In the genomic region with DNA sequence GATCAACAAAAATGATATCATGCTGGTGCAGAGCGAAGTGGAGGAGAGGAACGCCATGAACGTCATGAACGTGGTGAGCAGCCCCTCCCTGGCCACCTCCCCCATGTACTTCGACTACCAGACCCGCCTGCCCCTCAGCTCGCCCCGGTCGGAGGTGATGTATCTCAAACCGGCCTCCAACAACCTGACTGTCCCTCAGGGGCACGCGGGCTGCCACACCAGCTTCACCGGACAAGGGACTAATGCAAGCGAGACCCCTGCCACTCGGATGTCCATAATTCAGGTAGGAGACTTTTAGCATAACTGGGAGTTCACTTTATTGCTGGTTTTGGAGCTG, we compare ENCODE assay signal across 1 cellular context.
TF ChIP-seq lines count a peak whose summit lies in the region.

No MANE protein-coding gene starts in this region.

TF ChIP-seq in GM23338, 12 proteins besides CTCF, POLR2A, EP300 and RAD21 (continued from another document):
- TF ChIP-seq, protein P1, sequence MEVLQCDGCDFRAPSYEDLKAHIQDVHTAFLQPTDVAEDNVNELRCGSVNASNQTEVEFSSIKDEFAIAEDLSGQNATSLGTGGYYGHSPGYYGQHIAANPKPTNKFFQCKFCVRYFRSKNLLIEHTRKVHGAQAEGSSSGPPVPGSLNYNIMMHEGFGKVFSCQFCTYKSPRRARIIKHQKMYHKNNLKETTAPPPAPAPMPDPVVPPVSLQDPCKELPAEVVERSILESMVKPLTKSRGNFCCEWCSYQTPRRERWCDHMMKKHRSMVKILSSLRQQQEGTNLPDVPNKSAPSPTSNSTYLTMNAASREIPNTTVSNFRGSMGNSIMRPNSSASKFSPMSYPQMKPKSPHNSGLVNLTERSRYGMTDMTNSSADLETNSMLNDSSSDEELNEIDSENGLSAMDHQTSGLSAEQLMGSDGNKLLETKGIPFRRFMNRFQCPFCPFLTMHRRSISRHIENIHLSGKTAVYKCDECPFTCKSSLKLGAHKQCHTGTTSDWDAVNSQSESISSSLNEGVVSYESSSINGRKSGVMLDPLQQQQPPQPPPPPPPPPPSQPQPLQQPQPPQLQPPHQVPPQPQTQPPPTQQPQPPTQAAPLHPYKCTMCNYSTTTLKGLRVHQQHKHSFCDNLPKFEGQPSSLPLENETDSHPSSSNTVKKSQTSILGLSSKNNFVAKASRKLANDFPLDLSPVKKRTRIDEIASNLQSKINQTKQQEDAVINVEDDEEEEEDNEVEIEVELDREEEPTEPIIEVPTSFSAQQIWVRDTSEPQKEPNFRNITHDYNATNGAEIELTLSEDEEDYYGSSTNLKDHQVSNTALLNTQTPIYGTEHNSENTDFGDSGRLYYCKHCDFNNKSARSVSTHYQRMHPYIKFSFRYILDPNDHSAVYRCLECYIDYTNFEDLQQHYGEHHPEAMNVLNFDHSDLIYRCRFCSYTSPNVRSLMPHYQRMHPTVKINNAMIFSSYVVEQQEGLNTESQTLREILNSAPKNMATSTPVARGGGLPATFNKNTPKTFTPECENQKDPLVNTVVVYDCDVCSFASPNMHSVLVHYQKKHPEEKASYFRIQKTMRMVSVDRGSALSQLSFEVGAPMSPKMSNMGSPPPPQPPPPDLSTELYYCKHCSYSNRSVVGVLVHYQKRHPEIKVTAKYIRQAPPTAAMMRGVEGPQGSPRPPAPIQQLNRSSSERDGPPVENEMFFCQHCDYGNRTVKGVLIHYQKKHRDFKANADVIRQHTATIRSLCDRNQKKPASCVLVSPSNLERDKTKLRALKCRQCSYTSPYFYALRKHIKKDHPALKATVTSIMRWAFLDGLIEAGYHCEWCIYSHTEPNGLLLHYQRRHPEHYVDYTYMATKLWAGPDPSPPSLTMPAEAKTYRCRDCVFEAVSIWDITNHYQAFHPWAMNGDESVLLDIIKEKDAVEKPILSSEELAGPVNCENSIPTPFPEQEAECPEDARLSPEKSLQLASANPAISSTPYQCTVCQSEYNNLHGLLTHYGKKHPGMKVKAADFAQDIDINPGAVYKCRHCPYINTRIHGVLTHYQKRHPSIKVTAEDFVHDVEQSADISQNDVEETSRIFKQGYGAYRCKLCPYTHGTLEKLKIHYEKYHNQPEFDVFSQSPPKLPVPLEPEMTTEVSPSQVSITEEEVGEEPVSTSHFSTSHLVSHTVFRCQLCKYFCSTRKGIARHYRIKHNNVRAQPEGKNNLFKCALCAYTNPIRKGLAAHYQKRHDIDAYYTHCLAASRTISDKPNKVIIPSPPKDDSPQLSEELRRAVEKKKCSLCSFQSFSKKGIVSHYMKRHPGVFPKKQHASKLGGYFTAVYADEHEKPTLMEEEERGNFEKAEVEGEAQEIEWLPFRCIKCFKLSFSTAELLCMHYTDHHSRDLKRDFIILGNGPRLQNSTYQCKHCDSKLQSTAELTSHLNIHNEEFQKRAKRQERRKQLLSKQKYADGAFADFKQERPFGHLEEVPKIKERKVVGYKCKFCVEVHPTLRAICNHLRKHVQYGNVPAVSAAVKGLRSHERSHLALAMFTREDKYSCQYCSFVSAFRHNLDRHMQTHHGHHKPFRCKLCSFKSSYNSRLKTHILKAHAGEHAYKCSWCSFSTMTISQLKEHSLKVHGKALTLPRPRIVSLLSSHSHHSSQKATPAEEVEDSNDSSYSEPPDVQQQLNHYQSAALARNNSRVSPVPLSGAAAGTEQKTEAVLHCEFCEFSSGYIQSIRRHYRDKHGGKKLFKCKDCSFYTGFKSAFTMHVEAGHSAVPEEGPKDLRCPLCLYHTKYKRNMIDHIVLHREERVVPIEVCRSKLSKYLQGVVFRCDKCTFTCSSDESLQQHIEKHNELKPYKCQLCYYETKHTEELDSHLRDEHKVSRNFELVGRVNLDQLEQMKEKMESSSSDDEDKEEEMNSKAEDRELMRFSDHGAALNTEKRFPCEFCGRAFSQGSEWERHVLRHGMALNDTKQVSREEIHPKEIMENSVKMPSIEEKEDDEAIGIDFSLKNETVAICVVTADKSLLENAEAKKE (CRISPR knock-in tag; IDR thresholded peaks at IDR 0.05): no peak
- TF ChIP-seq ZNF331 (CRISPR knock-in tag; IDR thresholded peaks at IDR 0.05; ENCODE audit: low read depth): no peak
- no peak for TF ChIP-seq POLR2AphosphoS5 (IDR thresholded peaks at IDR 0.05; ENCODE audit: low read depth)
- TF ChIP-seq STAT1 (IDR thresholded peaks at IDR 0.05; ENCODE audit: unreplicated experiment): no peak
- TF ChIP-seq NANOG (IDR thresholded peaks at IDR 0.05; ENCODE audit: borderline replicate concordance): no peak
- TF ChIP-seq EZH2 (IDR thresholded peaks at IDR 0.05; ENCODE audit: low read depth, unreplicated experiment): no peak
TF ChIP-seq in GM23338: peak in this region for 0.
